In genomic region chr9:117232266-117232665, GRCh38 we compare ENCODE assay signal across 17 cellular contexts.
"Had no signal": no experiment of that assay in that cellular context is flagged by ENCODE, and none has a peak within 500 bp of the region (broad histone marks: within the 10 kb centered on the region; RNA-seq: fewer than 3 reads in every experiment).

No MANE protein-coding gene starts in this region.

- ATAC-seq: activated CD4-positive, alpha-beta T cell treated with anti-CD3 and anti-CD28 coated beads for 36 hours had no signal

- H3K27me3 ChIP-seq: adrenal gland had no signal

- H3K27ac Mint-ChIP-seq: activated CD4-positive, alpha-beta memory T cell treated with anti-CD3 and anti-CD28 coated beads, Interleukin-2, amount 10 ng/mL, durations not matched to agents 7 days and 5 days; activated CD4-positive, alpha-beta T cell treated with anti-CD3 and anti-CD28 coated beads for 36 hours; activated naive CD8-positive, alpha-beta T cell treated with anti-CD3 and anti-CD28 coated beads, Interleukin-2, amount 10 ng/mL, durations not matched to agents 7 days and 5 days had no signal

- H3K36me3 Mint-ChIP-seq: activated naive CD8-positive, alpha-beta T cell treated with anti-CD3 and anti-CD28 coated beads, Interleukin-2, amount 10 ng/mL, durations not matched to agents 7 days and 5 days had no signal

- H3K27ac ChIP-seq: adrenal gland, KMS-11, SK-N-MC, VCaP had no signal

- H3K4me3 ChIP-seq: adrenal gland, SK-N-MC had no signal

- H3K27me3 Mint-ChIP-seq: activated CD4-positive, alpha-beta memory T cell treated with anti-CD3 and anti-CD28 coated beads, Interleukin-2, amount 10 ng/mL, durations not matched to agents 7 days and 5 days; activated CD4-positive, alpha-beta T cell treated with anti-CD3 and anti-CD28 coated beads for 36 hours; activated naive CD8-positive, alpha-beta T cell treated with anti-CD3 and anti-CD28 coated beads, Interleukin-2, amount 10 ng/mL, durations not matched to agents 7 days and 5 days had no signal

- H3K4me1 Mint-ChIP-seq: activated CD4-positive, alpha-beta memory T cell treated with anti-CD3 and anti-CD28 coated beads, Interleukin-2, amount 10 ng/mL, durations not matched to agents 7 days and 5 days; activated CD4-positive, alpha-beta T cell treated with anti-CD3 and anti-CD28 coated beads for 36 hours; activated naive CD8-positive, alpha-beta T cell treated with anti-CD3 and anti-CD28 coated beads, Interleukin-2, amount 10 ng/mL, durations not matched to agents 7 days and 5 days had no signal

- H3K4me3 Mint-ChIP-seq: activated CD4-positive, alpha-beta memory T cell treated with anti-CD3 and anti-CD28 coated beads, Interleukin-2, amount 10 ng/mL, durations not matched to agents 7 days and 5 days; activated CD4-positive, alpha-beta T cell treated with anti-CD3 and anti-CD28 coated beads for 36 hours; activated naive CD8-positive, alpha-beta T cell treated with anti-CD3 and anti-CD28 coated beads, Interleukin-2, amount 10 ng/mL, durations not matched to agents 7 days and 5 days had no signal

- H3K36me3 ChIP-seq: adrenal gland had no signal

- H3K9me3 ChIP-seq: adrenal gland had no signal

- H3K9ac ChIP-seq: KMS-11 had no signal

- H3K4me1 ChIP-seq: adrenal gland had no signal

- DNase-seq: activated CD4-positive, alpha-beta memory T cell treated with anti-CD3 and anti-CD28 coated beads, Interleukin-2, amount 10 ng/mL, durations not matched to agents 7 days and 5 days; activated CD4-positive, alpha-beta T cell treated with anti-CD3 and anti-CD28 coated beads for 36 hours; activated CD4-positive, alpha-beta T cell treated with anti-CD3 and anti-CD28 coated beads, Interleukin-2, amount 50 U/mL, for 1 hour; activated naive CD4-positive, alpha-beta T cell treated with anti-CD3 and anti-CD28 coated beads, Interleukin-2, amount 50 U/mL, for 16 hours; activated naive CD8-positive, alpha-beta T cell treated with anti-CD3 and anti-CD28 coated beads, Interleukin-2, amount 10 ng/mL, durations not matched to agents 7 days and 5 days; adrenal gland; anterior cingulate cortex; NCI-H1092; NCI-H2029 treated with DMSO at 0.1 percent for 48 hours; NCI-H2227 treated with DMSO at 0.1 percent for 48 hours; NCI-H510A; NCI-H748 treated with DMSO at 0.1 percent for 48 hours; SIG-M5; T-helper 1 cell had no signal
